35 cellular contexts compared by ENCODE assay signal in genomic region chr12:38704455-38704854, GRCh38.
"Had no signal": no experiment of that assay in that cellular context is flagged by ENCODE, and none has a peak within 500 bp of the region (broad histone marks: within the 10 kb centered on the region; RNA-seq: fewer than 3 reads in every experiment).

No MANE protein-coding gene starts in this region.

- H3K27ac ChIP-seq: adrenal gland, body of pancreas, brain microvascular endothelial cell, breast epithelium, VCaP had no signal

- H3K9me3 ChIP-seq: adrenal gland, body of pancreas, breast epithelium had no signal

- H3K4me1 ChIP-seq: adrenal gland, body of pancreas, breast epithelium had no signal

- DNase-seq: activated B cell treated with CpG ODN at 0.5 μM for 24 hours; activated CD4-positive, alpha-beta memory T cell treated with anti-CD3 and anti-CD28 coated beads for 36 hours; activated CD4-positive, alpha-beta T cell treated with anti-CD3 and anti-CD28 coated beads for 4 hours; activated CD4-positive, alpha-beta T cell treated with anti-CD3 and anti-CD28 coated beads, Interleukin-2, amount 10 ng/mL, durations not matched to agents 24 days and 14 days; activated CD4-positive, alpha-beta T cell treated with anti-CD3 and anti-CD28 coated beads, Interleukin-2, amount 50 U/mL, for 1 hour; activated CD4-positive, alpha-beta T cell treated with anti-CD3 and anti-CD28 coated beads, Interleukin-2, amount 50 U/mL, for 4 hours; activated CD4-positive, CD25-positive, alpha-beta regulatory T cell treated with anti-CD3 and anti-CD28 coated beads, Interleukin-2, amount 50 U/mL, for 72 hours; activated CD8-positive, alpha-beta memory T cell treated with anti-CD3 and anti-CD28 coated beads, Interleukin-2, amount 50 U/mL, for 4 hours; activated CD8-positive, alpha-beta T cell treated with anti-CD3 and anti-CD28 coated beads for 36 hours; activated effector memory CD4-positive, alpha-beta T cell treated with anti-CD3 and anti-CD28 coated beads, Interleukin-2, amount 50 U/mL, for 16 hours; activated gamma-delta T cell treated with Interleukin-2 at 50 U/mL for 16 hours; activated naive CD4-positive, alpha-beta T cell; activated naive CD4-positive, alpha-beta T cell treated with anti-CD3 and anti-CD28 coated beads for 36 hours; activated naive CD4-positive, alpha-beta T cell treated with anti-CD3 and anti-CD28 coated beads, Interleukin-2, amount 50 U/mL, for 16 hours; activated naive CD8-positive, alpha-beta T cell treated with anti-CD3 and anti-CD28 coated beads for 36 hours; activated T-cell treated with anti-CD3 and anti-CD28 coated beads for 4 hours; activated T-cell treated with anti-CD3 and anti-CD28 coated beads, Interleukin-2, amount 50 U/mL, for 1 hour; activated T-cell treated with anti-CD3 and anti-CD28 coated beads, Interleukin-2, amount 50 U/mL, for 4 hours; activated T-cell treated with anti-CD3 and anti-CD28 coated beads, Interleukin-2, amount 50 U/mL, for 72 hours; adrenal gland; amniotic stem cell; aorta; body of pancreas; brain microvascular endothelial cell; central memory CD4-positive, alpha-beta T cell; T-cell; T-helper 17 cell; T1000 had no signal

- H3K27ac Mint-ChIP-seq: activated B cell treated with CpG ODN at 0.5 μM for 24 hours; activated CD4-positive, alpha-beta memory T cell treated with anti-CD3 and anti-CD28 coated beads for 36 hours; activated CD4-positive, alpha-beta T cell treated with anti-CD3 and anti-CD28 coated beads, Interleukin-2, amount 10 ng/mL, durations not matched to agents 24 days and 14 days; activated CD8-positive, alpha-beta T cell treated with anti-CD3 and anti-CD28 coated beads for 36 hours; activated naive CD4-positive, alpha-beta T cell treated with anti-CD3 and anti-CD28 coated beads for 36 hours; activated naive CD4-positive, alpha-beta T cell treated with anti-CD3 and anti-CD28 coated beads, Interleukin-2, amount 50 U/mL, for 72 hours; activated naive CD8-positive, alpha-beta T cell treated with anti-CD3 and anti-CD28 coated beads for 36 hours; activated T-cell treated with anti-CD3 and anti-CD28 coated beads, Interleukin-2, amount 50 U/mL, for 72 hours; activated T-helper 1 cell treated with anti-CD3 and anti-CD28 coated beads, Interleukin-12 subunit alpha, Interleukin-12 subunit beta, Interleukin-2, Interleukin-4 antibody, amounts not matched to agents 30 ng/mL and 10 ng/mL and 1 ng/mL, durations not matched to agents 14 hours and 24 hours and 36 hours; activated T-helper 17 cell treated with anti-CD3 and anti-CD28 coated beads, Interleukin-2, amount 50 U/mL, for 72 hours; T-cell; T-helper 17 cell had no signal

- H3K27me3 Mint-ChIP-seq: activated B cell treated with CpG ODN at 0.5 μM for 24 hours; activated CD4-positive, alpha-beta memory T cell treated with anti-CD3 and anti-CD28 coated beads for 36 hours; activated CD4-positive, alpha-beta T cell treated with anti-CD3 and anti-CD28 coated beads, Interleukin-2, amount 10 ng/mL, durations not matched to agents 24 days and 14 days; activated CD8-positive, alpha-beta T cell treated with anti-CD3 and anti-CD28 coated beads for 36 hours; activated naive CD8-positive, alpha-beta T cell treated with anti-CD3 and anti-CD28 coated beads for 36 hours; activated T-helper 17 cell treated with anti-CD3 and anti-CD28 coated beads, Interleukin-2, amount 50 U/mL, for 72 hours; T-cell; T-helper 17 cell had no signal

- H3K4me1 Mint-ChIP-seq: activated B cell treated with CpG ODN at 0.5 μM for 24 hours; activated CD4-positive, alpha-beta T cell treated with anti-CD3 and anti-CD28 coated beads, Interleukin-2, amount 10 ng/mL, durations not matched to agents 24 days and 14 days; activated naive CD8-positive, alpha-beta T cell treated with anti-CD3 and anti-CD28 coated beads for 36 hours; activated T-helper 17 cell treated with anti-CD3 and anti-CD28 coated beads, Interleukin-2, amount 50 U/mL, for 72 hours; T-cell; T-helper 17 cell had no signal

- H3K36me3 ChIP-seq: adrenal gland, brain microvascular endothelial cell, breast epithelium had no signal

- FAIRE-seq: astrocyte, TTC549 had no signal

- H3K9me3 Mint-ChIP-seq: activated CD4-positive, alpha-beta T cell treated with anti-CD3 and anti-CD28 coated beads, Interleukin-2, amount 10 ng/mL, durations not matched to agents 24 days and 14 days; activated CD8-positive, alpha-beta T cell treated with anti-CD3 and anti-CD28 coated beads for 36 hours; activated T-cell treated with anti-CD3 and anti-CD28 coated beads, Interleukin-2, amount 50 U/mL, for 4 hours had no signal

- H3K4me3 ChIP-seq: adrenal gland, body of pancreas, breast epithelium had no signal

- H3K4me3 Mint-ChIP-seq: activated B cell treated with CpG ODN at 0.5 μM for 24 hours; activated CD4-positive, alpha-beta memory T cell treated with anti-CD3 and anti-CD28 coated beads for 36 hours; activated CD4-positive, alpha-beta T cell treated with anti-CD3 and anti-CD28 coated beads, Interleukin-2, amount 10 ng/mL, durations not matched to agents 24 days and 14 days; activated CD8-positive, alpha-beta T cell treated with anti-CD3 and anti-CD28 coated beads for 36 hours; activated naive CD4-positive, alpha-beta T cell treated with anti-CD3 and anti-CD28 coated beads for 36 hours; activated naive CD8-positive, alpha-beta T cell treated with anti-CD3 and anti-CD28 coated beads for 36 hours; activated T-cell treated with anti-CD3 and anti-CD28 coated beads, Interleukin-2, amount 50 U/mL, for 4 hours; activated T-cell treated with anti-CD3 and anti-CD28 coated beads, Interleukin-2, amount 50 U/mL, for 72 hours; activated T-helper 1 cell treated with anti-CD3 and anti-CD28 coated beads, Interleukin-12 subunit alpha, Interleukin-12 subunit beta, Interleukin-2, Interleukin-4 antibody, amounts not matched to agents 30 ng/mL and 10 ng/mL and 1 ng/mL, durations not matched to agents 14 hours and 24 hours and 36 hours; activated T-helper 17 cell treated with anti-CD3 and anti-CD28 coated beads, Interleukin-2, amount 50 U/mL, for 72 hours; T-cell; T-helper 17 cell had no signal

- ATAC-seq: activated CD8-positive, alpha-beta T cell treated with anti-CD3 and anti-CD28 coated beads for 36 hours; activated naive CD4-positive, alpha-beta T cell treated with anti-CD3 and anti-CD28 coated beads, Interleukin-2, amount 50 U/mL, for 72 hours; activated T-cell treated with anti-CD3 and anti-CD28 coated beads, Interleukin-2, amount 50 U/mL, for 4 hours; activated T-cell treated with anti-CD3 and anti-CD28 coated beads, Interleukin-2, amount 50 U/mL, for 72 hours; activated T-helper 17 cell treated with anti-CD3 and anti-CD28 coated beads, Interleukin-2, amount 50 U/mL, for 72 hours; body of pancreas; T-cell; T-helper 17 cell had no signal

- H3K27me3 ChIP-seq: adrenal gland, body of pancreas, brain microvascular endothelial cell, breast epithelium had no signal
